9 cellular contexts compared by ENCODE assay signal in the genomic region with DNA sequence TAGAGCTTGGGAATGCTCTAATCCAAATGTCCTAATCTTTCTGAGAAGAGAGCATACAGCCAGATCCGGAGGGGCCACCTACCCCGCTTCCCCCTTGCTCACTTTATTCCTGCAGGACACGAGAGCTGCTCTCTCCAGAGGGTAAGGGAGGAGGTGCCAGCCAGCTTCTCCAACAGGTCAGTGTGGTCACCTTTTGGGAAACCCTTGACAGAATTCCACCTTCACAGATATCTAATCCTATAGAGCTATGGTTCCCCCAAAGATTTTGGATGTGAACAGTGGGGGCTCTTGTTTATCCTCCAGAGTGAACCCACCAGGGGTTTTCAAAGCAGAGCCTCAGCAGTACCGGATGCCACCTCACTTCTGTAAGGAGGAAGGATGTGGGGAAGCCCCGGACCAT. TPM values are rescaled to one million over a fixed set of nuclear protein-coding genes. Genes with fewer than 3 reads are reported as not detected.
"Had no signal": no experiment of that assay in that cellular context is flagged by ENCODE, and none has a peak within 500 bp of the region (broad histone marks: within the 10 kb centered on the region; RNA-seq: fewer than 3 reads in every experiment).

No MANE protein-coding gene starts in this region.

- H3K27ac ChIP-seq: GM23248 had no signal

- H3K27ac Mint-ChIP-seq: GM23338, HFFc6 had no signal

- H3K9ac ChIP-seq: GM23248 had no signal

- H3K4me1 ChIP-seq: HAP-1 had no signal

- H3K4me3 Mint-ChIP-seq: GM23338, H9, HFFc6 had no signal

- DNase-seq: GM23248, GOT3, H7, H9, HCEC 1CT, HFFc6 had no signal

- H3K9me3 ChIP-seq: HAP-1 had no signal

- H3K4me3 ChIP-seq: GM23248, GM23338, HAP-1 had no signal

- H3K36me3 ChIP-seq: HAP-1 had no signal

RNA-seq across cellular contexts. Expression of a gene that starts 34.6 kb away (rescaled TPM):
- total RNA-seq: H1, H9, HFFc6 had no signal
